ENCODE assay signal across 24 cellular contexts in the genomic region with DNA sequence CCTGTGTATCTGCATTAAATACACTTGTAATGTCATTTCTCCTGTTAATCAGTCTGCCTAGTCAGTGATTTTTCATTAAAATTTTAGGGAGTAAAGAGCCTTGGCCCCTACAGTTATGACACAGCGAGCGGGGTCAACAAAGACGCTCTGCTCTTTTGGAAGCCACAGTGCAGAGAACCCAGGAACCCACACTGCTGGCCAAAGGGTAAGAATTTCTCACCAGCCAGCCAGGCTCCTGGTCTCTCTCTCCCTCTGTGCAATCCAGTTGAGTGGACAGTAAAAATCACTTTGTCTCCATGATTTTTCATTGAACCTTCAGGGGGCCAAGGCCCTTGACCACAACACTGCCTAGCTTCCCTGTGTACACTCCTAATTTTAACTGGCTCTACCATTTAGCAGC. TPM values are rescaled to one million over a fixed set of nuclear protein-coding genes. Genes with fewer than 3 reads are reported as not detected.
"Had no signal": no experiment of that assay in that cellular context is flagged by ENCODE, and none has a peak within 500 bp of the region (broad histone marks: within the 10 kb centered on the region; RNA-seq: fewer than 3 reads in every experiment).

No MANE protein-coding gene starts in this region.

- ATAC-seq: esophagus mucosa, gastrocnemius medialis, heart right ventricle, left cardiac atrium, lower lobe of right lung, mucosa of descending colon had no signal

- H3K4me3 ChIP-seq: coronary artery, dorsolateral prefrontal cortex, esophagus squamous epithelium, gastrocnemius medialis, heart right ventricle, left ventricle myocardium inferior, lower lobe of right lung, mucosa of descending colon had no signal

- H3K27ac ChIP-seq: coronary artery, dorsolateral prefrontal cortex, epithelial cell of prostate, esophagus squamous epithelium, gastrocnemius medialis, heart right ventricle, left ventricle myocardium inferior, lower lobe of right lung had no signal

- H3K4me3 Mint-ChIP-seq: mesothelial cell of epicardium, naive B cell had no signal

- H3K27ac Mint-ChIP-seq: mesothelial cell of epicardium, naive B cell had no signal

- H3K27me3 ChIP-seq: esophagus squamous epithelium, gastrocnemius medialis, heart right ventricle had no signal

- H3K27me3 Mint-ChIP-seq: naive B cell had no signal

- H3K4me1 Mint-ChIP-seq: mesothelial cell of epicardium, naive B cell had no signal

- H3K4me1 ChIP-seq: esophagus squamous epithelium, gastrocnemius medialis, heart right ventricle, left ventricle myocardium inferior, lower lobe of right lung had no signal

- DNase-seq: dermis blood vessel endothelial cell; dorsolateral prefrontal cortex; effector CD4-positive, alpha-beta T cell; effector memory CD4-positive, alpha-beta T cell; erythroblast; esophagus squamous epithelium; foreskin fibroblast; foreskin melanocyte; gastrocnemius medialis; glutamatergic neuron; head of caudate nucleus; heart right ventricle; hippocampal formation; left cardiac atrium; left ventricle myocardium inferior; lower lobe of right lung; mesenchymal stem cell; mucosa of descending colon; naive B cell had no signal

- H3K36me3 Mint-ChIP-seq: mesothelial cell of epicardium, naive B cell had no signal

- H3K36me3 ChIP-seq: esophagus squamous epithelium, gastrocnemius medialis, heart right ventricle, left ventricle myocardium inferior, lower lobe of right lung had no signal

RNA-seq across cellular contexts. Expression of gene NLGN4X, which starts 52.8 kb away (rescaled TPM):
- total RNA-seq: myocyte had no signal
